ENCODE assay signal across 14 cellular contexts in the genomic region with DNA sequence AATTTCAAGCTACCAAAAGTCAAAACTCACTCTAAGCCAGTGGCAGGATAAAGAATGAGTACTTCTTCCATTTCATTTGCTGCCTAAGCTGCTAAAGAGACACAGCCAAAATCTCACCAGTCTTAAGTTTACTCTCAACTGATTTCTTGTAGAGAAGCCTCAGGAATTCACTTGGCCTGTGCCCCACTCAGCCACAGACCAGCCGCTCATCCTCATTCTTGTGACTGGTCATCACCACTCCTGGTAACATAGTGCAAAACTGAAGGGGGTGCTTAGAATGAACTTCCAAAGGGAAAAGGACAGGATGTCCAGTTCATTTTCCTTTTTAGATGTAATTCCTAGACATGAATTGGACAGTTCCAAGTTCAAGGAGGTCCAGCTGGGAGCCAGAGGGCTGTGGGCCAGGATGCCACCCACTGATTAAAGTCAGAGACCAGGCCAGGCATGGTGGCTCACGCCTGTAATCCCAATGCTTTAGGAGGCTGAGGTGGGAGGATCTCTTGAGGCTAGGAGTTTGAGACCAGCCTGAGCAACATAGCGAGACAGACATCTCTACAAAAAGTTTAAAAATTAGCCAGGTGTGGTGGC.
DNase-seq lines count a peak whose midpoint lies in the region; FAIRE-seq and TF ChIP-seq lines count a peak whose summit lies in the region.
"Had no signal": no experiment of that assay in that cellular context is flagged by ENCODE, and none has a peak within 500 bp of the region (broad histone marks: within the 10 kb centered on the region; RNA-seq: fewer than 3 reads in every experiment).

No MANE protein-coding gene starts in this region.

- DNase-seq in H54 (ENCODE audit: insufficient read length, low spot score) (peak; percentile 18), brain microvascular endothelial cell (peak; percentile 54), iris pigment epithelial cell (ENCODE audit: low read depth) (peak; percentile 69), transverse colon (no peak), dorsolateral prefrontal cortex (no peak), AML-193 (lab: John Stamatoyannopoulos, UW) (no peak)
- no peak for DNase-seq in activated CD4-positive, alpha-beta memory T cell treated with anti-CD3 and anti-CD28 coated beads for 36 hours
- DNase-seq: amniotic stem cell, DND-41, left cardiac atrium, NCI-H2029, occipital lobe had no signal

- H3K27ac ChIP-seq in brain microvascular endothelial cell (no peak overlapping the region), transverse colon (peak overlapping the region; percentile 17 to 45 (median 22)), dorsolateral prefrontal cortex (peak overlapping the region in 9 of 59 donors; percentile 8 to 64 (median 22))
- H3K27ac ChIP-seq: foreskin keratinocyte had no signal

- WGBS in transverse colon (ENCODE audit: low coverage in 1 of 2), 2 donors, result 50 to 66% methylated on average over 1 to 3 of the region's 3 CpGs

- intact Hi-C loops in transverse colon (cut with DNase I; ENCODE audit: low total_unique reads), result no loop called here
- intact Hi-C loops in activated CD4-positive, alpha-beta memory T cell treated with anti-CD3 and anti-CD28 coated beads for 36 hours (cut with micrococcal nuclease), result no loop called here
- intact Hi-C loops in dorsolateral prefrontal cortex (cut with DNase I), result no loop called here

- no peaks in the 10 kb centered on the region for H3K36me3 Mint-ChIP-seq in activated CD4-positive, alpha-beta memory T cell treated with anti-CD3 and anti-CD28 coated beads for 36 hours

- H3K4me3 ChIP-seq in brain microvascular endothelial cell (ENCODE audit: low read depth, low read length) (no peak overlapping the region), transverse colon (no peak overlapping the region), dorsolateral prefrontal cortex (no peak overlapping the region)

- TF ChIP-seq CTCF in brain microvascular endothelial cell (IDR thresholded peaks at IDR 0.05; ENCODE audit: low read depth, low read length, missing control alignments) (no peak), transverse colon (IDR thresholded peaks at IDR 0.05) (no peak), dorsolateral prefrontal cortex (IDR thresholded peaks at IDR 0.05 in 54 of 56, conservative IDR thresholded peaks at IDR 0.05 in 2 of 56; ENCODE audit: low read depth in 1 of 56, partially characterized antibody in 56 of 56) (no peak)

- H3K4me1 Mint-ChIP-seq in activated CD4-positive, alpha-beta memory T cell treated with anti-CD3 and anti-CD28 coated beads for 36 hours (ENCODE audit: low read depth), result no peaks in the 10 kb centered on the region
- H3K4me1 Mint-ChIP-seq: IgD-negative memory B cell had no signal

- H3K36me3 ChIP-seq in brain microvascular endothelial cell (replicated peaks), result no peaks in the 10 kb centered on the region
- H3K36me3 ChIP-seq in transverse colon, result no peaks in the 10 kb centered on the region

- H3K4me1 ChIP-seq in transverse colon, result peaks cover 0 to 5% (median 0%) of the 10 kb centered on the region in 4 donors

- H3K9me3 Mint-ChIP-seq in activated CD4-positive, alpha-beta memory T cell treated with anti-CD3 and anti-CD28 coated beads for 36 hours, result no peaks in the 10 kb centered on the region

- no peaks in the 10 kb centered on the region for H3K27me3 ChIP-seq in brain microvascular endothelial cell (replicated peaks)
- H3K27me3 ChIP-seq in transverse colon, result no peaks in the 10 kb centered on the region
- H3K27me3 ChIP-seq in dorsolateral prefrontal cortex, result peaks cover 0 to 3% (median 0%) of the 10 kb centered on the region in 45 donors
- H3K27me3 ChIP-seq: foreskin keratinocyte had no signal

- CTCF ChIA-PET in activated CD4-positive, alpha-beta memory T cell treated with anti-CD3 and anti-CD28 coated beads for 36 hours (lab: Charles Lee), result no interaction called here

- no peaks in the 10 kb centered on the region for H3K9me3 ChIP-seq in transverse colon

- in situ Hi-C loops in brain microvascular endothelial cell (cut with HindIII; ENCODE audit: low pct_ligation_motif_present, low sequenced_read_pairs) (no loop called here), transverse colon (cut with MboI; ENCODE audit: low pct_ligation_motif_present in 1 of 4, low pct_unique_long_range_greater_than_20kb in 1 of 4, low sequenced_read_pairs in 3 of 4) (no loop called here)

- H3K27me3 Mint-ChIP-seq in activated CD4-positive, alpha-beta memory T cell treated with anti-CD3 and anti-CD28 coated beads for 36 hours, result peaks cover 4% of the 10 kb centered on the region
- H3K27me3 Mint-ChIP-seq: IgD-negative memory B cell had no signal

- POLR2A ChIA-PET in activated CD4-positive, alpha-beta memory T cell treated with anti-CD3 and anti-CD28 coated beads for 36 hours (lab: Charles Lee), result no interaction called here

- FAIRE-seq in H54 (lab: Jason Lieb, UNC), result no peak

- no peak for TF ChIP-seq EP300 in transverse colon (IDR thresholded peaks at IDR 0.05; ENCODE audit: low read depth)

- TF ChIP-seq POLR2A in H54 (IDR thresholded peaks at IDR 0.05; ENCODE audit: low read depth, low read length) (no peak), transverse colon (IDR thresholded peaks at IDR 0.05) (no peak)

- no peak overlapping the region for H3K27ac Mint-ChIP-seq in activated CD4-positive, alpha-beta memory T cell treated with anti-CD3 and anti-CD28 coated beads for 36 hours
- H3K27ac Mint-ChIP-seq: IgD-negative memory B cell had no signal

- no peak overlapping the region for H3K4me3 Mint-ChIP-seq in activated CD4-positive, alpha-beta memory T cell treated with anti-CD3 and anti-CD28 coated beads for 36 hours

Comparison
In these comparisons a context has a peak if more than half of its experiments do, and no peak if none do; other contexts are left out.
1. DNase-seq: peak in H54 (single experiment), brain microvascular endothelial cell (single experiment) and iris pigment epithelial cell (single experiment); none in transverse colon (single experiment), activated CD4-positive, alpha-beta memory T cell treated with anti-CD3 and anti-CD28 coated beads for 36 hours (single experiment), dorsolateral prefrontal cortex (0 of 10) and AML-193 (0 of 2).